9 cellular contexts compared by ENCODE assay signal in genomic region chr6:28586273-28586672, GRCh38.
A peak's percentile ranks its signal among the peaks of the same experiment; 100 is the strongest.
DNase-seq lines count a peak whose midpoint lies in the region; ATAC-seq and TF ChIP-seq lines count a peak whose summit lies in the region.
"Had no signal": no experiment of that assay in that cellular context is flagged by ENCODE, and none has a peak within 500 bp of the region (broad histone marks: within the 10 kb centered on the region; RNA-seq: fewer than 3 reads in every experiment).

No MANE protein-coding gene starts in this region.

- H3K27me3 ChIP-seq in KMS-11 (ENCODE audit: insufficient read depth, low read depth) (no peaks in the 10 kb centered on the region), ectodermal cell (ENCODE audit: control insufficient read depth, insufficient read depth, low read length, poor library complexity, severe bottlenecking) (peaks cover 12% of the 10 kb centered on the region)

- WGBS in ectodermal cell, 2 experiments: 51 to 57% methylated on average over 6 of the region's 6 CpGs

- H4K20me1 ChIP-seq in KMS-11 (ENCODE audit: insufficient read depth): no peaks in the 10 kb centered on the region

- peaks cover 52 to 91% of the 10 kb centered on the region in 2 donors for H3K27me3 Mint-ChIP-seq in natural killer cell (ENCODE audit: low read depth in 2 of 2)

- peak overlapping the region; percentile 69 for H3K4me2 ChIP-seq in KMS-11

- peak overlapping the region; percentile 35 for H3K4me3 Mint-ChIP-seq in natural killer cell

- H3K4me1 ChIP-seq in KMS-11 (ENCODE audit: low read depth, poor library complexity, severe bottlenecking): peaks cover 30% of the 10 kb centered on the region
- H3K4me1 ChIP-seq in ectodermal cell (ENCODE audit: control insufficient read depth, insufficient read depth, low read length): peaks cover 10% of the 10 kb centered on the region

- H3K27ac ChIP-seq in C4-2B (peak overlapping the region; percentile 79), KMS-11 (no peak overlapping the region; the same call in 1 of the 2 replicates), ectodermal cell (ENCODE audit: insufficient read depth, low read depth, low read length, poor library complexity, severe bottlenecking) (no peak overlapping the region)

- H3K9me3 ChIP-seq in ectodermal cell (ENCODE audit: control insufficient read depth, low read length): no peaks in the 10 kb centered on the region

- peaks cover 0 to 3% of the 10 kb centered on the region in 2 donors for H3K9me3 Mint-ChIP-seq in natural killer cell

- H3K4me1 Mint-ChIP-seq in natural killer cell: peaks cover 16% of the 10 kb centered on the region in 2 donors

- no peak overlapping the region for H3K27ac Mint-ChIP-seq in natural killer cell

- H3K79me2 ChIP-seq in KMS-11 (ENCODE audit: insufficient read depth, low read depth): no peaks in the 10 kb centered on the region

- peaks cover 15% of the 10 kb centered on the region for H3K36me3 Mint-ChIP-seq in natural killer cell

- DNase-seq in natural killer cell: no peak
- no peak for DNase-seq in ureter (ENCODE audit: low spot score)
- no peak for DNase-seq in NCI-H510A (lab: John Stamatoyannopoulos, UW)
- no peak for DNase-seq in stimulated activated CD4-positive, alpha-beta T cell treated with anti-CD3 and anti-CD28 coated beads, Interleukin-1b, Interleukin-23, amount 100 ng/mL, for 48 hours
- no peak for DNase-seq in activated CD8-positive, alpha-beta memory T cell treated with anti-CD3 and anti-CD28 coated beads for 24 hours
- DNase-seq: NCI-H2081 treated with DMSO at 0.1 percent for 48 hours had no signal

- intact Hi-C loops in natural killer cell (cut with micrococcal nuclease): no loop called here

- no peak overlapping the region for H3K4me3 ChIP-seq in KMS-11 (IDR thresholded peaks at IDR 0.05; ENCODE audit: insufficient read depth, low read depth, low read length)
- peak overlapping the region; percentile 68 for H3K4me3 ChIP-seq in ectodermal cell (ENCODE audit: insufficient read depth, low read depth, low read length)

- H3K9ac ChIP-seq in KMS-11: no peak overlapping the region

- no peak for TF ChIP-seq CTCF in C4-2B (conservative IDR thresholded peaks at IDR 0.05)
- TF ChIP-seq CTCF in KMS-11 (conservative IDR thresholded peaks at IDR 0.05; ENCODE audit: low read depth, low read length): no peak
- TF ChIP-seq CTCF in natural killer cell (IDR thresholded peaks at IDR 0.05): no peak

- H3K36me3 ChIP-seq in KMS-11 (ENCODE audit: insufficient read depth) (no peaks in the 10 kb centered on the region), ectodermal cell (ENCODE audit: control insufficient read depth, insufficient read depth, low read length) (no peaks in the 10 kb centered on the region)

- peak overlapping the region; percentile 82 for H2AFZ ChIP-seq in KMS-11 (ENCODE audit: low read depth)

- ATAC-seq in natural killer cell: no peak
